ENCODE assay signal across 1 cellular context in genomic region chr7:107614425-107614824, GRCh38.
TF ChIP-seq lines count a peak whose summit lies in the region.

No MANE protein-coding gene starts in this region.

TF ChIP-seq in HEK293, 187 proteins besides CTCF, POLR2A, EP300 and RAD21 (continued from another document):
- TF ChIP-seq, protein P1, sequence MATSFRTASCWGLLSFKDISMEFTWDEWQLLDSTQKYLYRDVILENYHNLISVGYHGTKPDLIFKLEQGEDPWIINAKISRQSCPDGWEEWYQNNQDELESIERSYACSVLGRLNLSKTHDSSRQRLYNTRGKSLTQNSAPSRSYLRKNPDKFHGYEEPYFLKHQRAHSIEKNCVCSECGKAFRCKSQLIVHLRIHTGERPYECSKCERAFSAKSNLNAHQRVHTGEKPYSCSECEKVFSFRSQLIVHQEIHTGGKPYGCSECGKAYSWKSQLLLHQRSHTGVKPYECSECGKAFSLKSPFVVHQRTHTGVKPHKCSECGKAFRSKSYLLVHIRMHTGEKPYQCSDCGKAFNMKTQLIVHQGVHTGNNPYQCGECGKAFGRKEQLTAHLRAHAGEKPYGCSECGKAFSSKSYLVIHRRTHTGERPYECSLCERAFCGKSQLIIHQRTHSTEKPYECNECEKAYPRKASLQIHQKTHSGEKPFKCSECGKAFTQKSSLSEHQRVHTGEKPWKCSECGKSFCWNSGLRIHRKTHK (tag by site-specific recombination; IDR thresholded peaks at IDR 0.05) = no peak
- TF ChIP-seq ZIC2 (tag by site-specific recombination; IDR thresholded peaks at IDR 0.05) (no peak), OSR2 (tag by site-specific recombination; IDR thresholded peaks at IDR 0.05) (peak; percentile 88), ZNF654 (tag by site-specific recombination; IDR thresholded peaks at IDR 0.05; ENCODE audit: low read depth) (no peak), HOXC10 (CRISPR knock-in tag; IDR thresholded peaks at IDR 0.05) (no peak), ZNF366 (tag by site-specific recombination; conservative IDR thresholded peaks at IDR 0.05) (peak; percentile 60), ZNF704 (tag by site-specific recombination; IDR thresholded peaks at IDR 0.05) (no peak), ZNF843 (tag by site-specific recombination; IDR thresholded peaks at IDR 0.05) (0 out of 2 replicates have a peak, but pooled peaks have one; percentile 44), ZNF211 (tag by site-specific recombination; IDR thresholded peaks at IDR 0.05; ENCODE audit: low read depth) (no peak), ZNF302 (tag by site-specific recombination; IDR thresholded peaks at IDR 0.05; ENCODE audit: low read depth) (no peak), SCRT2 (tag by site-specific recombination; IDR thresholded peaks at IDR 0.05) (no peak), ZNF311 (tag by site-specific recombination; IDR thresholded peaks at IDR 0.05; ENCODE audit: borderline replicate concordance) (no peak), ZNF433 (tag by site-specific recombination; IDR thresholded peaks at IDR 0.05; ENCODE audit: low read depth) (no peak), INSM2 (tag by site-specific recombination; IDR thresholded peaks at IDR 0.05) (0 out of 2 replicates have a peak, but pooled peaks have one; percentile 53), ZNF274 (IDR thresholded peaks at IDR 0.05; ENCODE audit: low read length) (no peak), ZNF274 (tag by site-specific recombination; IDR thresholded peaks at IDR 0.05; ENCODE audit: borderline replicate concordance) (no peak), ZNF660 (tag by site-specific recombination; IDR thresholded peaks at IDR 0.05) (no peak), FEZF1 (tag by site-specific recombination; IDR thresholded peaks at IDR 0.05) (peak; percentile 28; the same call in 1 of the 2 replicates), ZNF747 (tag by site-specific recombination; IDR thresholded peaks at IDR 0.05) (no peak), ZNF580 (tag by site-specific recombination; IDR thresholded peaks at IDR 0.05) (0 out of 2 replicates have a peak, but pooled peaks have one; percentile 23), ZNF138 (tag by site-specific recombination; IDR thresholded peaks at IDR 0.05; ENCODE audit: borderline replicate concordance) (no peak)
- TF ChIP-seq, protein P2, sequence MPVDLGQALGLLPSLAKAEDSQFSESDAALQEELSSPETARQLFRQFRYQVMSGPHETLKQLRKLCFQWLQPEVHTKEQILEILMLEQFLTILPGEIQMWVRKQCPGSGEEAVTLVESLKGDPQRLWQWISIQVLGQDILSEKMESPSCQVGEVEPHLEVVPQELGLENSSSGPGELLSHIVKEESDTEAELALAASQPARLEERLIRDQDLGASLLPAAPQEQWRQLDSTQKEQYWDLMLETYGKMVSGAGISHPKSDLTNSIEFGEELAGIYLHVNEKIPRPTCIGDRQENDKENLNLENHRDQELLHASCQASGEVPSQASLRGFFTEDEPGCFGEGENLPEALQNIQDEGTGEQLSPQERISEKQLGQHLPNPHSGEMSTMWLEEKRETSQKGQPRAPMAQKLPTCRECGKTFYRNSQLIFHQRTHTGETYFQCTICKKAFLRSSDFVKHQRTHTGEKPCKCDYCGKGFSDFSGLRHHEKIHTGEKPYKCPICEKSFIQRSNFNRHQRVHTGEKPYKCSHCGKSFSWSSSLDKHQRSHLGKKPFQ (tag by site-specific recombination; IDR thresholded peaks at IDR 0.05) = 0 out of 2 replicates have a peak, but pooled peaks have one; percentile 12
- TF ChIP-seq, protein P3, sequence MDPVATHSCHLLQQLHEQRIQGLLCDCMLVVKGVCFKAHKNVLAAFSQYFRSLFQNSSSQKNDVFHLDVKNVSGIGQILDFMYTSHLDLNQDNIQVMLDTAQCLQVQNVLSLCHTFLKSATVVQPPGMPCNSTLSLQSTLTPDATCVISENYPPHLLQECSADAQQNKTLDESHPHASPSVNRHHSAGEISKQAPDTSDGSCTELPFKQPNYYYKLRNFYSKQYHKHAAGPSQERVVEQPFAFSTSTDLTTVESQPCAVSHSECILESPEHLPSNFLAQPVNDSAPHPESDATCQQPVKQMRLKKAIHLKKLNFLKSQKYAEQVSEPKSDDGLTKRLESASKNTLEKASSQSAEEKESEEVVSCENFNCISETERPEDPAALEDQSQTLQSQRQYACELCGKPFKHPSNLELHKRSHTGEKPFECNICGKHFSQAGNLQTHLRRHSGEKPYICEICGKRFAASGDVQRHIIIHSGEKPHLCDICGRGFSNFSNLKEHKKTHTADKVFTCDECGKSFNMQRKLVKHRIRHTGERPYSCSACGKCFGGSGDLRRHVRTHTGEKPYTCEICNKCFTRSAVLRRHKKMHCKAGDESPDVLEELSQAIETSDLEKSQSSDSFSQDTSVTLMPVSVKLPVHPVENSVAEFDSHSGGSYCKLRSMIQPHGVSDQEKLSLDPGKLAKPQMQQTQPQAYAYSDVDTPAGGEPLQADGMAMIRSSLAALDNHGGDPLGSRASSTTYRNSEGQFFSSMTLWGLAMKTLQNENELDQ (tag by site-specific recombination; IDR thresholded peaks at IDR 0.05; ENCODE audit: low read depth) = no peak
- TF ChIP-seq, protein P4, sequence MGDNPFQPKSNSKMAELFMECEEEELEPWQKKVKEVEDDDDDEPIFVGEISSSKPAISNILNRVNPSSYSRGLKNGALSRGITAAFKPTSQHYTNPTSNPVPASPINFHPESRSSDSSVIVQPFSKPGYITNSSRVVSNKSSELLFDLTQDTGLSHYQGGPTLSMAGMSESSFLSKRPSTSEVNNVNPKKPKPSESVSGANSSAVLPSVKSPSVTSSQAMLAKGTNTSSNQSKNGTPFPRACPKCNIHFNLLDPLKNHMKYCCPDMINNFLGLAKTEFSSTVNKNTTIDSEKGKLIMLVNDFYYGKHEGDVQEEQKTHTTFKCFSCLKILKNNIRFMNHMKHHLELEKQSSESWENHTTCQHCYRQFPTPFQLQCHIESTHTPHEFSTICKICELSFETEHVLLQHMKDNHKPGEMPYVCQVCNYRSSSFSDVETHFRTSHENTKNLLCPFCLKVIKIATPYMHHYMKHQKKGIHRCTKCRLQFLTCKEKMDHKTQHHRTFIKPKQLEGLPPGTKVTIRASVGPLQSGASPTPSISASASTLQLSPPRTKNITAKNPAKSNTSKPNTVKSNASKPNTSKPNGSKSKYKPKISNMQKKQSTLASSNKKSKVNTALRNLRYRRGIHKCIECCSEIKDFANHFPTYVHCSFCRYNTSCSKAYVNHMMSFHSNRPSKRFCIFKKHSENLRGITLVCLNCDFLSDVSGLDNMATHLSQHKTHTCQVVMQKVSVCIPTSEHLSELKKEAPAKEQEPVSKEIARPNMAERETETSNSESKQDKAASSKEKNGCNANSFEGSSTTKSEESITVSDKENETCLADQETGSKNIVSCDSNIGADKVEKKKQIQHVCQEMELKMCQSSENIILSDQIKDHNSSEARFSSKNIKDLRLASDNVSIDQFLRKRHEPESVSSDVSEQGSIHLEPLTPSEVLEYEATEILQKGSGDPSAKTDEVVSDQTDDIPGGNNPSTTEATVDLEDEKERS (tag by site-specific recombination; IDR thresholded peaks at IDR 0.05) = no peak
- TF ChIP-seq, protein P5, sequence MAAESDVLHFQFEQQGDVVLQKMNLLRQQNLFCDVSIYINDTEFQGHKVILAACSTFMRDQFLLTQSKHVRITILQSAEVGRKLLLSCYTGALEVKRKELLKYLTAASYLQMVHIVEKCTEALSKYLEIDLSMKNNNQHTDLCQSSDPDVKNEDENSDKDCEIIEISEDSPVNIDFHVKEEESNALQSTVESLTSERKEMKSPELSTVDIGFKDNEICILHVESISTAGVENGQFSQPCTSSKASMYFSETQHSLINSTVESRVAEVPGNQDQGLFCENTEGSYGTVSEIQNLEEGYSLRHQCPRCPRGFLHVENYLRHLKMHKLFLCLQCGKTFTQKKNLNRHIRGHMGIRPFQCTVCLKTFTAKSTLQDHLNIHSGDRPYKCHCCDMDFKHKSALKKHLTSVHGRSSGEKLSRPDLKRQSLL (tag by site-specific recombination; IDR thresholded peaks at IDR 0.05) = no peak
TF ChIP-seq in HEK293: peak in this region for 15.
